ENCODE assay signal across 20 cellular contexts in the genomic region with DNA sequence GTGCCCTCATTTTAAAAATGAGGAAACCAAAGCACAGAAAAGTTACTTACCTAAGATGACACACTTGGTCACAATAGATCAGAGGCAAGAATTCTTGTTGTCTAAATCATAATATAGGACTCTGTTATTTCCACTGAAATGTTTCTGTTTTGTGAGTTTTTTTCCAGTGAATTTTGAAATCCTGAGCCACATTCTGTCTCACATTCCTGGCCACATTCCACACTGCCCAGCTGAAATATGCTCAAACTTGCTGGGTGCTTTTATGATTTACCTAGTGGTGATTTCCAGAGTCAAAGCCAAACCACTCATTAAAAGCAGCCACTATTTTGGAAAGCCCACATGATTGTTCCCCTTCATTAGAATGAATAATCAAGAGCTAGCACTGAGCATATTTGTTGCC.
A peak's percentile ranks its signal among the peaks of the same experiment; 100 is the strongest.
DNase-seq lines count a peak whose midpoint lies in the region; ATAC-seq and TF ChIP-seq lines count a peak whose summit lies in the region.
"Had no signal": no experiment of that assay in that cellular context is flagged by ENCODE, and none has a peak within 500 bp of the region (broad histone marks: within the 10 kb centered on the region; RNA-seq: fewer than 3 reads in every experiment).

No MANE protein-coding gene starts in this region.

- H4K91ac ChIP-seq in trophoblast cell (ENCODE audit: low read depth, low read length): no peak overlapping the region

- H2AFZ ChIP-seq in trophoblast cell (ENCODE audit: insufficient read depth, low read length, poor library complexity): no peak overlapping the region

- H3K23ac ChIP-seq in trophoblast cell (ENCODE audit: low read length): no peak overlapping the region

- no peaks in the 10 kb centered on the region for H3K79me2 ChIP-seq in trophoblast cell (ENCODE audit: control insufficient read depth, insufficient read depth, low read length, poor library complexity)

- CTCF ChIA-PET in Caco-2 (lab: Charles Lee): no interaction called here

- no peak overlapping the region for H3K14ac ChIP-seq in trophoblast cell (ENCODE audit: low read length)

- H3K36me3 ChIP-seq in Caco-2 (ENCODE audit: control insufficient read depth, insufficient read depth, low read length) (no peaks in the 10 kb centered on the region), trophoblast cell (ENCODE audit: control insufficient read depth in 1 of 2, insufficient read depth in 2 of 2, low read length in 2 of 2) (no peaks in the 10 kb centered on the region)
- H3K36me3 ChIP-seq: upper lobe of left lung had no signal

- peaks cover 6% of the 10 kb centered on the region for H3K4me1 Mint-ChIP-seq in Caco-2 (ENCODE audit: low read depth, unreplicated experiment)
- H3K4me1 Mint-ChIP-seq: naive thymus-derived CD4-positive, alpha-beta T cell; stimulated activated naive B cell treated with anti-CD40 and anti-IgM and Interleukin-4, amounts not matched to agents 10 μg/mL and 1 μg/mL and 100 μg/mL, for 72 hours had no signal

- H2BK120ac ChIP-seq in trophoblast cell (ENCODE audit: insufficient read depth, low read length, poor library complexity): no peak overlapping the region

- no peaks in the 10 kb centered on the region for H3K27me3 Mint-ChIP-seq in Caco-2 (ENCODE audit: insufficient read depth, unreplicated experiment)
- H3K27me3 Mint-ChIP-seq: CD8-positive, alpha-beta memory T cell had no signal

- no peak for TF ChIP-seq CTCF in Caco-2 (IDR thresholded peaks at IDR 0.05; ENCODE audit: insufficient read depth in 1 of 2, low read depth in 1 of 2, low read length in 1 of 2, severe bottlenecking in 1 of 2, unreplicated experiment in 1 of 2)
- TF ChIP-seq CTCF in fibroblast of pulmonary artery (IDR thresholded peaks at IDR 0.05; ENCODE audit: low read length, missing control alignments): no peak

- DNase-seq in Caco-2 (no peak), fibroblast of pulmonary artery (ENCODE audit: low read depth) (peak; percentile 28), trophoblast cell (peak; percentile 86 to 97), SIG-M5 (lab: John Stamatoyannopoulos, UW) (no peak), ureter (ENCODE audit: low spot score) (no peak), left lobe of liver (ENCODE audit: low spot score) (no peak)
- DNase-seq: ACHN; activated effector memory CD4-positive, alpha-beta T cell treated with Interleukin-2 at 50 U/mL for 16 hours; CD8-positive, alpha-beta memory T cell; left ventricle myocardium superior; naive thymus-derived CD4-positive, alpha-beta T cell; posterior cingulate gyrus; RPMI8226; stimulated activated CD4-positive, alpha-beta T cell treated with anti-CD3 and anti-CD28 coated beads, Interleukin-12 subunit alpha, Interleukin-12 subunit beta, amount 100 ng/mL, for 4 hours; stimulated activated naive B cell treated with anti-CD40 and anti-IgM and Interleukin-4, amounts not matched to agents 10 μg/mL and 1 μg/mL and 100 μg/mL, for 72 hours; upper lobe of left lung had no signal

- H3K4me1 ChIP-seq in Caco-2: 0 out of 2 replicates have a peak, but pooled peaks cover 11% of the 10 kb centered on the region
- H3K4me1 ChIP-seq in trophoblast cell (ENCODE audit: control insufficient read depth in 1 of 2, insufficient read depth in 2 of 2, low read length in 2 of 2): peaks cover 6 to 19% of the 10 kb centered on the region in 2 experiments

- H3K9me3 Mint-ChIP-seq in Caco-2 (ENCODE audit: unreplicated experiment): no peaks in the 10 kb centered on the region
- H3K9me3 Mint-ChIP-seq: stimulated activated naive B cell treated with anti-CD40 and anti-IgM and Interleukin-4, amounts not matched to agents 10 μg/mL and 1 μg/mL and 100 μg/mL, for 72 hours; T-helper 1 cell treated with Interleukin-12 subunit alpha and Interleukin-12 subunit beta and Interleukin-4 antibody, amounts not matched to agents 30 μg/mL and 1 μg/mL, for 36 hours had no signal

- H3K4me3 ChIP-seq in Caco-2 (ENCODE audit: low read depth, low read length): no peak overlapping the region
- H3K4me3 ChIP-seq in fibroblast of pulmonary artery (replicated peaks; ENCODE audit: low read depth, low read length): no peak overlapping the region
- no peak overlapping the region for H3K4me3 ChIP-seq in trophoblast cell (ENCODE audit: low read depth, low read length)
- H3K4me3 ChIP-seq: K562, upper lobe of left lung had no signal

- peak overlapping the region; percentile 63 for H2BK5ac ChIP-seq in trophoblast cell (ENCODE audit: low read depth, low read length, poor library complexity)

- peak overlapping the region; percentile 39 for H3K27ac Mint-ChIP-seq in Caco-2 (ENCODE audit: unreplicated experiment)
- H3K27ac Mint-ChIP-seq: CD8-positive, alpha-beta memory T cell; naive thymus-derived CD4-positive, alpha-beta T cell; stimulated activated naive B cell treated with anti-CD40 and anti-IgM and Interleukin-4, amounts not matched to agents 10 μg/mL and 1 μg/mL and 100 μg/mL, for 72 hours; T-helper 1 cell treated with Interleukin-12 subunit alpha and Interleukin-12 subunit beta and Interleukin-4 antibody, amounts not matched to agents 30 μg/mL and 1 μg/mL, for 36 hours had no signal

- H3K27me3 ChIP-seq in Caco-2 (replicated peaks; ENCODE audit: control insufficient read depth, insufficient read depth, low read length) (no peaks in the 10 kb centered on the region), trophoblast cell (ENCODE audit: insufficient read depth, low read length) (no peaks in the 10 kb centered on the region)
- H3K27me3 ChIP-seq: upper lobe of left lung had no signal

- H3K79me1 ChIP-seq in trophoblast cell (ENCODE audit: low read length): peaks cover 7% of the 10 kb centered on the region

- no peak overlapping the region for H4K12ac ChIP-seq in trophoblast cell (ENCODE audit: low read depth, low read length)

- no peak overlapping the region for H3K9ac ChIP-seq in trophoblast cell (ENCODE audit: low read length)

- H3K9me3 ChIP-seq in Caco-2 (no peaks in the 10 kb centered on the region), trophoblast cell (ENCODE audit: insufficient read depth, low read depth, low read length) (no peaks in the 10 kb centered on the region)
- H3K9me3 ChIP-seq: upper lobe of left lung had no signal

- no peak overlapping the region for H2BK12ac ChIP-seq in trophoblast cell (ENCODE audit: low read length)

- peak overlapping the region; percentile 51 for H3K4me2 ChIP-seq in trophoblast cell (ENCODE audit: low read length)

- H3K36me3 Mint-ChIP-seq in Caco-2 (ENCODE audit: insufficient read depth, unreplicated experiment): no peaks in the 10 kb centered on the region
- H3K36me3 Mint-ChIP-seq: CD8-positive, alpha-beta memory T cell; naive thymus-derived CD4-positive, alpha-beta T cell; stimulated activated naive B cell treated with anti-CD40 and anti-IgM and Interleukin-4, amounts not matched to agents 10 μg/mL and 1 μg/mL and 100 μg/mL, for 72 hours had no signal

- H2AK5ac ChIP-seq in trophoblast cell (ENCODE audit: low read length): peak overlapping the region; percentile 23

- H3K4me3 Mint-ChIP-seq in Caco-2 (ENCODE audit: unreplicated experiment): no peak overlapping the region
- H3K4me3 Mint-ChIP-seq: CD8-positive, alpha-beta memory T cell; naive thymus-derived CD4-positive, alpha-beta T cell; stimulated activated naive B cell treated with anti-CD40 and anti-IgM and Interleukin-4, amounts not matched to agents 10 μg/mL and 1 μg/mL and 100 μg/mL, for 72 hours; T-helper 1 cell treated with Interleukin-12 subunit alpha and Interleukin-12 subunit beta and Interleukin-4 antibody, amounts not matched to agents 30 μg/mL and 1 μg/mL, for 36 hours had no signal

- peak overlapping the region; percentile 88 for H3K27ac ChIP-seq in trophoblast cell (ENCODE audit: low read depth, low read length)

- no peak overlapping the region for H4K8ac ChIP-seq in trophoblast cell (ENCODE audit: low read depth, low read length)

- peak; percentile 51; the same call in 2 of the 3 replicates for ATAC-seq in SK-N-SH treated with all-trans-retinoic acid at 6 μM for 48 hours
- ATAC-seq in GM18517 (IDR thresholded peaks at IDR 0.05; ENCODE audit: unreplicated experiment): no peak
- ATAC-seq in left lobe of liver: no peak
- ATAC-seq: left ventricle myocardium superior; naive thymus-derived CD4-positive, alpha-beta T cell; stimulated activated naive B cell treated with anti-CD40 and anti-IgM and Interleukin-4, amounts not matched to agents 10 μg/mL and 1 μg/mL and 100 μg/mL, for 72 hours had no signal

- H3K18ac ChIP-seq in trophoblast cell (ENCODE audit: low read length): no peak overlapping the region

- H3K4ac ChIP-seq in trophoblast cell (ENCODE audit: low read depth, low read length): no peak overlapping the region

- BruUV-seq in Caco-2 (replicated peaks; lab: Mats Ljungman, UMichigan): no TSS peak

- POLR2A ChIA-PET in Caco-2 (lab: Charles Lee): no interaction called here

- intact Hi-C loops in Caco-2 (cut with micrococcal nuclease; ENCODE audit: unreplicated experiment): no loop called here

TF ChIP-seq in SK-N-SH treated with all-trans-retinoic acid at 6 μM for 48 hours, 23 proteins besides CTCF, POLR2A, EP300 and RAD21:
- TF ChIP-seq SNAI2 (CRISPR knock-in tag; IDR thresholded peaks at IDR 0.05) (no peak), ISL1 (CRISPR knock-in tag; IDR thresholded peaks at IDR 0.05) (peak; percentile 22; the same call in 1 of the 2 replicates), ZNF70 (CRISPR knock-in tag; IDR thresholded peaks at IDR 0.05) (no peak)
- TF ChIP-seq, protein P1, sequence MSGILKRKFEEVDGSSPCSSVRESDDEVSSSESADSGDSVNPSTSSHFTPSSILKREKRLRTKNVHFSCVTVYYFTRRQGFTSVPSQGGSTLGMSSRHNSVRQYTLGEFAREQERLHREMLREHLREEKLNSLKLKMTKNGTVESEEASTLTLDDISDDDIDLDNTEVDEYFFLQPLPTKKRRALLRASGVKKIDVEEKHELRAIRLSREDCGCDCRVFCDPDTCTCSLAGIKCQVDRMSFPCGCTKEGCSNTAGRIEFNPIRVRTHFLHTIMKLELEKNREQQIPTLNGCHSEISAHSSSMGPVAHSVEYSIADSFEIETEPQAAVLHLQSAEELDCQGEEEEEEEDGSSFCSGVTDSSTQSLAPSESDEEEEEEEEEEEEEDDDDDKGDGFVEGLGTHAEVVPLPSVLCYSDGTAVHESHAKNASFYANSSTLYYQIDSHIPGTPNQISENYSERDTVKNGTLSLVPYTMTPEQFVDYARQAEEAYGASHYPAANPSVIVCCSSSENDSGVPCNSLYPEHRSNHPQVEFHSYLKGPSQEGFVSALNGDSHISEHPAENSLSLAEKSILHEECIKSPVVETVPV (CRISPR knock-in tag; IDR thresholded peaks at IDR 0.05): no peak
TF ChIP-seq in SK-N-SH treated with all-trans-retinoic acid at 6 μM for 48 hours: peak in this region for 1.

Comparison
In these comparisons a context has a peak if more than half of its experiments do, and no peak if none do; other contexts are left out.
1. DNase-seq: peak in fibroblast of pulmonary artery (single experiment) and trophoblast cell (2 of 2); none in Caco-2 (0 of 2), SIG-M5 (single experiment), ureter (single experiment) and left lobe of liver (single experiment).